In genomic region chr9:26391036-26391435, GRCh38 we compare ENCODE assay signal across 21 cellular contexts.
DNase-seq lines count a peak whose midpoint lies in the region; ATAC-seq, FAIRE-seq and TF ChIP-seq lines count a peak whose summit lies in the region.
"Had no signal": no experiment of that assay in that cellular context is flagged by ENCODE, and none has a peak within 500 bp of the region (broad histone marks: within the 10 kb centered on the region; RNA-seq: fewer than 3 reads in every experiment).

No MANE protein-coding gene starts in this region.

- no peaks in the 10 kb centered on the region for H3K79me2 ChIP-seq in HepG2 (ENCODE audit: insufficient read depth, low read length)

- H3K4me1 ChIP-seq in HepG2 (ENCODE audit: insufficient read depth, low read length): no peaks in the 10 kb centered on the region
- H3K4me1 ChIP-seq in right lobe of liver: no peaks in the 10 kb centered on the region
- H3K4me1 ChIP-seq in BE2C: no peaks in the 10 kb centered on the region
- H3K4me1 ChIP-seq: BLaER1, Caco-2 had no signal

- H3K4me3 Mint-ChIP-seq in activated CD4-positive, alpha-beta memory T cell treated with anti-CD3 and anti-CD28 coated beads for 36 hours: no peak overlapping the region
- H3K4me3 Mint-ChIP-seq: CD4-positive, CD25-positive, alpha-beta regulatory T cell; CD8-positive, alpha-beta T cell; H9; HFFc6 had no signal

- POLR2A ChIA-PET in HepG2 (lab: Yijun Ruan, JAX): no interaction called here
- POLR2A ChIA-PET in activated CD4-positive, alpha-beta memory T cell treated with anti-CD3 and anti-CD28 coated beads for 36 hours (lab: Charles Lee): no interaction called here

- TF ChIP-seq RAD21 in HepG2 (CRISPR knock-in tag; IDR thresholded peaks at IDR 0.05): no peak

- TF ChIP-seq CTCF in HepG2 (CRISPR knock-in tag; IDR thresholded peaks at IDR 0.05) (no peak), right lobe of liver (IDR thresholded peaks at IDR 0.05) (no peak), epithelial cell of esophagus (IDR thresholded peaks at IDR 0.05; ENCODE audit: insufficient read depth, low read depth, low read length, missing control alignments) (no peak), BE2C (IDR thresholded peaks at IDR 0.05; ENCODE audit: low read depth, low read length) (no peak)

- H3K4me2 ChIP-seq in HepG2 (ENCODE audit: low read depth, low read length): no peak overlapping the region
- H3K4me2 ChIP-seq: BLaER1 had no signal

- TF ChIP-seq EP300 in HepG2 (IDR thresholded peaks at IDR 0.05; ENCODE audit: low read depth in 2 of 2, low read length in 2 of 2) (no peak), HepG2 (CRISPR knock-in tag; IDR thresholded peaks at IDR 0.05; ENCODE audit: borderline replicate concordance) (no peak)

- CTCF ChIA-PET in HepG2 (lab: Yijun Ruan, JAX; ENCODE audit: low intra/inter-chr PET ratio, low total read pairs): no interaction called here
- CTCF ChIA-PET in activated CD4-positive, alpha-beta memory T cell treated with anti-CD3 and anti-CD28 coated beads for 36 hours (lab: Charles Lee): no interaction called here

- ATAC-seq in HepG2: no peak
- ATAC-seq in right lobe of liver: no peak
- ATAC-seq: CD8-positive, alpha-beta T cell; GM12878 had no signal

- H3K9me3 ChIP-seq in HepG2 (ENCODE audit: low read length) (peaks cover 57% of the 10 kb centered on the region), right lobe of liver (no peaks in the 10 kb centered on the region), BE2C (no peaks in the 10 kb centered on the region; the same call in 1 of the 2 replicates)
- H3K9me3 ChIP-seq: Caco-2 had no signal

- H3K36me3 ChIP-seq in HepG2 (replicated peaks in 1 of 2; ENCODE audit: control insufficient read depth in 1 of 2, insufficient read depth in 2 of 2, low read length in 2 of 2) (no peaks in the 10 kb centered on the region), right lobe of liver (no peaks in the 10 kb centered on the region), BE2C (no peaks in the 10 kb centered on the region)
- H3K36me3 ChIP-seq: BLaER1 had no signal

- BruUV-seq in HepG2 (replicated peaks; lab: Mats Ljungman, UMichigan): no TSS peak

- H3K4me1 Mint-ChIP-seq in activated CD4-positive, alpha-beta memory T cell treated with anti-CD3 and anti-CD28 coated beads for 36 hours (ENCODE audit: low read depth): no peaks in the 10 kb centered on the region
- H3K4me1 Mint-ChIP-seq: CD4-positive, CD25-positive, alpha-beta regulatory T cell; H9 had no signal

- 4% methylated on average over 4 of the region's 4 CpGs for WGBS in HepG2 (ENCODE audit: low lambda C conversion rate)
- 36% methylated on average over 4 of the region's 4 CpGs for WGBS in right lobe of liver (ENCODE audit: insufficient coverage, low coverage, low lambda C conversion rate, missing lambda C conversion rate)

- intact Hi-C loops in HepG2 (cut with micrococcal nuclease; ENCODE audit: unreplicated experiment): no loop called here
- intact Hi-C loops in right lobe of liver (cut with DNase I): no loop called here
- intact Hi-C loops in activated CD4-positive, alpha-beta memory T cell treated with anti-CD3 and anti-CD28 coated beads for 36 hours (cut with micrococcal nuclease): no loop called here

- H3K36me3 Mint-ChIP-seq in activated CD4-positive, alpha-beta memory T cell treated with anti-CD3 and anti-CD28 coated beads for 36 hours: no peaks in the 10 kb centered on the region
- H3K36me3 Mint-ChIP-seq: CD4-positive, CD25-positive, alpha-beta regulatory T cell; CD8-positive, alpha-beta T cell had no signal

- no peaks in the 10 kb centered on the region for H4K20me1 ChIP-seq in HepG2 (ENCODE audit: insufficient read depth, low read length)
- H4K20me1 ChIP-seq: BLaER1 had no signal

- H3K4me3 ChIP-seq in HepG2 (replicated peaks in 1 of 3; ENCODE audit: insufficient read depth in 1 of 3, low read depth in 2 of 3, low read length in 3 of 3) (no peak overlapping the region), right lobe of liver (no peak overlapping the region), epithelial cell of esophagus (ENCODE audit: low read length) (no peak overlapping the region), BE2C (ENCODE audit: low read depth, low read length) (no peak overlapping the region)
- H3K4me3 ChIP-seq: BLaER1, GM12878, GM23248 had no signal

- no peaks in the 10 kb centered on the region for H3K27me3 ChIP-seq in HepG2 (ENCODE audit: control insufficient read depth in 1 of 2, insufficient read depth in 2 of 2, low read length in 2 of 2)
- no peaks in the 10 kb centered on the region for H3K27me3 ChIP-seq in right lobe of liver
- H3K27me3 ChIP-seq in BE2C: no peaks in the 10 kb centered on the region
- H3K27me3 ChIP-seq: BLaER1 had no signal

- H2AFZ ChIP-seq in HepG2 (ENCODE audit: low read length): no peak overlapping the region
- H2AFZ ChIP-seq: GM23248 had no signal

- FAIRE-seq in HepG2 (lab: Jason Lieb, UNC): no peak
- FAIRE-seq: GM12878, GM19239 had no signal

- H3K27me3 Mint-ChIP-seq in activated CD4-positive, alpha-beta memory T cell treated with anti-CD3 and anti-CD28 coated beads for 36 hours: no peaks in the 10 kb centered on the region
- H3K27me3 Mint-ChIP-seq: CD4-positive, CD25-positive, alpha-beta regulatory T cell had no signal

- no peak overlapping the region for H3K27ac Mint-ChIP-seq in activated CD4-positive, alpha-beta memory T cell treated with anti-CD3 and anti-CD28 coated beads for 36 hours
- H3K27ac Mint-ChIP-seq: CD4-positive, CD25-positive, alpha-beta regulatory T cell; CD8-positive, alpha-beta T cell; H9; HFFc6 had no signal

- H3K9ac ChIP-seq in HepG2 (ENCODE audit: insufficient read depth, low read depth, low read length): no peak overlapping the region
- H3K9ac ChIP-seq: BLaER1, GM23248 had no signal

- no peak for TF ChIP-seq POLR2A in HepG2 (IDR thresholded peaks at IDR 0.05; ENCODE audit: insufficient read depth in 1 of 2, low read depth in 2 of 2, low read length in 2 of 2)
- no peak for TF ChIP-seq POLR2A in right lobe of liver (IDR thresholded peaks at IDR 0.05)

- no peak overlapping the region for H3K27ac ChIP-seq in HepG2 (ENCODE audit: extremely low read length, insufficient read depth, low read length)
- H3K27ac ChIP-seq in right lobe of liver: no peak overlapping the region
- H3K27ac ChIP-seq: BLaER1, C4-2B, GM23248 had no signal

- peaks cover 30% of the 10 kb centered on the region for H3K9me3 Mint-ChIP-seq in activated CD4-positive, alpha-beta memory T cell treated with anti-CD3 and anti-CD28 coated beads for 36 hours

- in situ Hi-C loops in HepG2 (cut with HindIII; ENCODE audit: extremely low pct_ligation_motif_present, low pct_unique_long_range_greater_than_20kb): no loop called here

- DNase-seq in HepG2 (ENCODE audit: low spot score): no peak
- DNase-seq in right lobe of liver: no peak
- DNase-seq in M059J (ENCODE audit: low read depth): peak; percentile 56
- peak; percentile 2 for DNase-seq in epithelial cell of esophagus (ENCODE audit: low read depth)
- no peak for DNase-seq in activated CD4-positive, alpha-beta memory T cell treated with anti-CD3 and anti-CD28 coated beads for 36 hours
- no peak for DNase-seq in Kasumi-1 (lab: John Stamatoyannopoulos, UW)
- DNase-seq in BE2C: no peak
- DNase-seq: 8988T; Caco-2; CD4-positive, CD25-positive, alpha-beta regulatory T cell; CD8-positive, alpha-beta T cell; DMS153; DND-41; GDM1; GM23248; H9; HFFc6 had no signal

TF ChIP-seq in HepG2, 621 proteins besides CTCF, POLR2A, EP300 and RAD21:
- TF ChIP-seq PAXIP1 (CRISPR knock-in tag; conservative IDR thresholded peaks at IDR 0.05) (no peak), CREB1 (IDR thresholded peaks at IDR 0.05) (peak; percentile 21; the same call in 1 of the 2 replicates), CREB1 (CRISPR knock-in tag; IDR thresholded peaks at IDR 0.05) (no peak)

Comparison
In these comparisons a context has a peak if more than half of its experiments do, and no peak if none do; other contexts are left out.
1. DNase-seq: peak in M059J (single experiment) and epithelial cell of esophagus (single experiment); none in HepG2 (single experiment), right lobe of liver (0 of 3), activated CD4-positive, alpha-beta memory T cell treated with anti-CD3 and anti-CD28 coated beads for 36 hours (single experiment), Kasumi-1 (0 of 2) and BE2C (single experiment).